Comparison of ENCODE assay signal across 8 cellular contexts in genomic region chr13:77026783-77027621, GRCh38.
DNase-seq lines count a peak whose midpoint lies in the region; ATAC-seq lines count a peak whose summit lies in the region.

A gene with protein sequence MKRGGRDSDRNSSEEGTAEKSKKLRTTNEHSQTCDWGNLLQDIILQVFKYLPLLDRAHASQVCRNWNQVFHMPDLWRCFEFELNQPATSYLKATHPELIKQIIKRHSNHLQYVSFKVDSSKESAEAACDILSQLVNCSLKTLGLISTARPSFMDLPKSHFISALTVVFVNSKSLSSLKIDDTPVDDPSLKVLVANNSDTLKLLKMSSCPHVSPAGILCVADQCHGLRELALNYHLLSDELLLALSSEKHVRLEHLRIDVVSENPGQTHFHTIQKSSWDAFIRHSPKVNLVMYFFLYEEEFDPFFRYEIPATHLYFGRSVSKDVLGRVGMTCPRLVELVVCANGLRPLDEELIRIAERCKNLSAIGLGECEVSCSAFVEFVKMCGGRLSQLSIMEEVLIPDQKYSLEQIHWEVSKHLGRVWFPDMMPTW (minus strand): TSS chr13:77027159. CDS start chr13:77021860, 5,299 bp downstream.

- no peaks in the 10 kb centered on the region for H3K27me3 ChIP-seq in effector memory CD4-positive, alpha-beta T cell (replicated peaks; ENCODE audit: control insufficient read depth, insufficient read depth, low read length, poor library complexity, severe bottlenecking)

- peaks cover 7% of the 10 kb centered on the region for H3K36me3 Mint-ChIP-seq in memory B cell

- H3K27ac ChIP-seq in effector memory CD4-positive, alpha-beta T cell (ENCODE audit: insufficient read depth, low read length, poor library complexity, severe bottlenecking): peak within 1 kb of the TSS; percentile 98

- ATAC-seq in GM19467 (IDR thresholded peaks at IDR 0.05; ENCODE audit: unreplicated experiment) (peak; percentile 58), memory B cell (ENCODE audit: low read depth) (peak; percentile 70)

- no peaks in the 10 kb centered on the region for H3K9me3 Mint-ChIP-seq in memory B cell

- peak within 1 kb of the TSS; percentile 97 for H3K4me3 Mint-ChIP-seq in memory B cell

- peak within 1 kb of the TSS; percentile 92 for H3K27ac Mint-ChIP-seq in memory B cell

- no peaks in the 10 kb centered on the region for H3K36me3 ChIP-seq in effector memory CD4-positive, alpha-beta T cell (ENCODE audit: control insufficient read depth, insufficient read depth, low read length)

- H3K4me1 ChIP-seq in effector memory CD4-positive, alpha-beta T cell (ENCODE audit: control insufficient read depth, insufficient read depth, low read length, poor library complexity, severe bottlenecking): peaks cover 24% of the 10 kb centered on the region

- H3K27me3 Mint-ChIP-seq in memory B cell: no peaks in the 10 kb centered on the region

- DNase-seq in CMK (ENCODE audit: low read depth) (peak; percentile 75), HPDE6-E6E7 (ENCODE audit: extremely low spot score) (peak; percentile 81), NOMO-1 treated with DMSO at 0.1 percent for 48 hours (lab: John Stamatoyannopoulos, UW; ENCODE audit: unreplicated experiment) (peak; percentile 65), memory B cell (ENCODE audit: low spot score in 2 of 2) (peak; percentile 75 to 82)
- peak; percentile 56 to 61 for DNase-seq in activated CD8-positive, alpha-beta memory T cell treated with anti-CD3 and anti-CD28 coated beads for 4 hours (ENCODE audit: low read depth in 2 of 2)
- DNase-seq in effector memory CD4-positive, alpha-beta T cell: peak; percentile 76 to 80 (median 77)
- DNase-seq in stimulated activated CD8-positive, alpha-beta memory T cell treated with anti-CD3 and anti-CD28 coated beads, Interleukin-12 subunit alpha, Interleukin-12 subunit beta, amount 100 ng/mL, for 1 hour (ENCODE audit: low read depth): peak; percentile 60

- H3K4me3 ChIP-seq in effector memory CD4-positive, alpha-beta T cell (ENCODE audit: insufficient read depth, low read depth, low read length, poor library complexity, severe bottlenecking): peak within 1 kb of the TSS; percentile 87

- H3K9me3 ChIP-seq in effector memory CD4-positive, alpha-beta T cell (ENCODE audit: control insufficient read depth, low read length): no peaks in the 10 kb centered on the region

- peaks cover 35% of the 10 kb centered on the region for H3K4me1 Mint-ChIP-seq in memory B cell

Comparison
In these comparisons a context has a peak if more than half of its experiments do, and no peak if none do; other contexts are left out.
1. Peak in every context shown above with its lines: DNase-seq, ATAC-seq, H3K4me3 ChIP-seq and H3K27ac ChIP-seq.